ENCODE assay signal across 15 cellular contexts in the genomic region with DNA sequence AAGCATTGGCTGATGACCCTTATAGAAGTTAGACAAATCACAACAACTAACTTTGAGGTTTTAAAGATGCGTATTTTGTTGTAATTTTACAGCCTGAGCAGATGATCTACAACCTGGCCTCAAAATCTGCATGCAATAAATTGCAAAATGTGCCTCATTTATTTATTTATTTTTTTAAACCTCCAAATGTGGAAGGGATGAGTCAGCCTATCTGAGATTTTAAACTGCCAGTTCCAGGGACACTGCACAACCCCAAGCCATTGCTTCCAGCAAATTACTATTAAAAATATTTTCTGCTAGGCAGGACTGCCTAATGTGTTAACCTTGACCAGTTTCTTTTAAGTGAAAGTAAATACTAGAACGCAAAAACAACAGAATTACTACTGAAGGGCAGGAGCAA.
DNase-seq lines count a peak whose midpoint lies in the region; ATAC-seq and TF ChIP-seq lines count a peak whose summit lies in the region.
"Had no signal": no experiment of that assay in that cellular context is flagged by ENCODE, and none has a peak within 500 bp of the region (broad histone marks: within the 10 kb centered on the region; RNA-seq: fewer than 3 reads in every experiment).

No MANE protein-coding gene starts in this region.

- BruUV-seq in MCF 10A (replicated peaks; lab: Mats Ljungman, UMichigan): no TSS peak

- H3K27me3 ChIP-seq in breast epithelium: no peaks in the 10 kb centered on the region

- TF ChIP-seq CTCF in MCF 10A (IDR thresholded peaks at IDR 0.05; ENCODE audit: unreplicated experiment) (no peak), breast epithelium (IDR thresholded peaks at IDR 0.05) (no peak), fibroblast of the aortic adventitia (IDR thresholded peaks at IDR 0.05; ENCODE audit: insufficient read depth, low read length) (no peak)

- H3K9me3 Mint-ChIP-seq in MCF 10A (ENCODE audit: unreplicated experiment): no peaks in the 10 kb centered on the region

- H3K27ac Mint-ChIP-seq in MCF 10A (ENCODE audit: low read depth, unreplicated experiment): no peak overlapping the region
- H3K27ac Mint-ChIP-seq: activated CD8-positive, alpha-beta T cell treated with anti-CD3 and anti-CD28 coated beads, Interleukin-2, amount 10 ng/mL, durations not matched to agents 7 days and 5 days; dendritic cell treated with granulocyte-macrophage colony-stimulating factor and Interleukin-4, amounts not matched to agents 40 ng/mL and 50 ng/mL, for 4 days; H9 had no signal

- DNase-seq in MCF 10A (ENCODE audit: unreplicated experiment) (peak; percentile 49), breast epithelium (ENCODE audit: low spot score in 2 of 2) (no peak), RPMI7951 (ENCODE audit: low read depth) (peak; percentile 40), fibroblast of the aortic adventitia (ENCODE audit: low read depth) (peak; percentile 65)
- DNase-seq in activated naive CD4-positive, alpha-beta T cell treated with anti-CD3 and anti-CD28 coated beads, Interleukin-2, amount 50 U/mL, for 16 hours: no peak
- DNase-seq: activated CD8-positive, alpha-beta T cell treated with anti-CD3 and anti-CD28 coated beads, Interleukin-2, amount 10 ng/mL, durations not matched to agents 7 days and 5 days; H9; left colon; NCI-H226; PC-3; posterior cingulate gyrus had no signal

- intact Hi-C loops in MCF 10A (cut with micrococcal nuclease): no loop called here
- intact Hi-C loops in breast epithelium (cut with DNase I; ENCODE audit: low total_unique reads): no loop called here

- CTCF ChIA-PET in MCF 10A (lab: Yijun Ruan, JAX): interaction anchor here (1.9 kb wide), 1 partner anchor 10 kb away, joined by 5 read pairs; no protein-coding TSS in a partner anchor

- no peaks in the 10 kb centered on the region for H3K36me3 ChIP-seq in breast epithelium

- TF ChIP-seq POLR2A in breast epithelium (IDR thresholded peaks at IDR 0.05): no peak

- peaks cover 6% of the 10 kb centered on the region for H3K4me1 Mint-ChIP-seq in MCF 10A (ENCODE audit: insufficient read depth, unreplicated experiment)

- no peak overlapping the region for H3K4me3 ChIP-seq in breast epithelium
- H3K4me3 ChIP-seq in fibroblast of the aortic adventitia (ENCODE audit: low read depth, low read length): no peak overlapping the region

- POLR2A ChIA-PET in MCF 10A (lab: Yijun Ruan, JAX): no interaction called here

- H3K27ac ChIP-seq in breast epithelium: no peak overlapping the region

- no peaks in the 10 kb centered on the region for H3K4me1 ChIP-seq in breast epithelium

- no peaks in the 10 kb centered on the region for H3K9me3 ChIP-seq in breast epithelium

- H3K36me3 Mint-ChIP-seq in MCF 10A (ENCODE audit: insufficient read depth, unreplicated experiment): no peaks in the 10 kb centered on the region

- no peak overlapping the region for H3K4me3 Mint-ChIP-seq in MCF 10A (ENCODE audit: unreplicated experiment)
- H3K4me3 Mint-ChIP-seq: activated CD8-positive, alpha-beta T cell treated with anti-CD3 and anti-CD28 coated beads, Interleukin-2, amount 10 ng/mL, durations not matched to agents 7 days and 5 days; dendritic cell treated with granulocyte-macrophage colony-stimulating factor and Interleukin-4, amounts not matched to agents 40 ng/mL and 50 ng/mL, for 4 days; H9 had no signal

- H3K27me3 Mint-ChIP-seq in MCF 10A (ENCODE audit: insufficient read depth, unreplicated experiment): no peaks in the 10 kb centered on the region
- H3K27me3 Mint-ChIP-seq: dendritic cell treated with granulocyte-macrophage colony-stimulating factor and Interleukin-4, amounts not matched to agents 40 ng/mL and 50 ng/mL, for 4 days had no signal

- ATAC-seq in HG02610 (IDR thresholded peaks at IDR 0.05; ENCODE audit: unreplicated experiment) (no peak), HG03460 (IDR thresholded peaks at IDR 0.05; ENCODE audit: unreplicated experiment) (no peak), GM18867 (IDR thresholded peaks at IDR 0.05; ENCODE audit: unreplicated experiment) (no peak)
- ATAC-seq: activated CD8-positive, alpha-beta T cell treated with anti-CD3 and anti-CD28 coated beads, Interleukin-2, amount 10 ng/mL, durations not matched to agents 7 days and 5 days; left colon; PC-3 had no signal

Comparison
In these comparisons a context has a peak if more than half of its experiments do, and no peak if none do; other contexts are left out.
1. DNase-seq: peak in MCF 10A (single experiment), RPMI7951 (single experiment) and fibroblast of the aortic adventitia (single experiment); none in breast epithelium (0 of 2) and activated naive CD4-positive, alpha-beta T cell treated with anti-CD3 and anti-CD28 coated beads, Interleukin-2, amount 50 U/mL, for 16 hours (single experiment).